ENCODE assay signal across 1 cellular context in the genomic region with DNA sequence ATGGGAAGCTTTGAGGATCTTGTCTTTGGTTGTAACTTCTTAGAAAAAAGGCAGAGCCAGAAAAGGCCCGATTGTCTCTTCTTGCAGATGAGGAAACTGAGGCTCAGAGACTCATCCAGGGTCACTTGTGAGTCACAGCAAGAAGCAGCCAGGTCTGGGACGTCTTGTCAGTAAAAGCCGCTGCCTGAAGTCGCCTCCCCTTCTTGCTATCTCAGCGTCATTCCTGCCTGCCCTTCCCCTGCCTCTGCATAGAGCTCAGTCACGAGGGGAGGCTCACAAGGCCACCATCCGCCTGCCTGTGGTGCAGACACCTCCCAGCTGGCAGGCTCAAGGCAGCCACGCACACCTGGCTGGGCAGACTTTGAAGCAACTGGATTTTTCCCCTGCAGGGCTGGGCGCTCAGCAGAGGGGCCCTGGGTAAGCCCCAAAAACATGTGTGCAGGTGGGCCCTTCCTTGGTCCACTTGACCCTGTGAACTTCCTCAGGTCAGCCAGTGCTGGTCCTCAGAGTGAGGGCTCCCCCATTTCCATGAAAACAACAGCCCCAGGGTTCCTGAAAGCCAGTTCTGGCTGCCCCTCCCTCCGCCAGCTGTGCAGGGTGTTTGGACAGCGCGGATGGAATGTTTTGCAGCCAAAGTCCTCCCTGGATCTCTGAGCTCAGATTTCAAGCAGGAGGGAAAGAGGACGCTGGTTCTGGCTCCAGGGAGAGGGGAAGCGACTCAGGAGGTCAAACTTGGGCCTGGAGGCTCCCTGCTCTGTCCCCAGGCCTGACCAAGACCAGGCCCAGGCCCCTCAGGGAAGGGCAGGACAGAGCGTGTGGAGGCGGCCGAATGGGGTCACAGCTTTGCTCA.
TF ChIP-seq lines count a peak whose summit lies in the region.

No MANE protein-coding gene starts in this region.

TF ChIP-seq in K562, 482 proteins besides CTCF, POLR2A, EP300 and RAD21 (continued from another document):
- TF ChIP-seq, protein P1, sequence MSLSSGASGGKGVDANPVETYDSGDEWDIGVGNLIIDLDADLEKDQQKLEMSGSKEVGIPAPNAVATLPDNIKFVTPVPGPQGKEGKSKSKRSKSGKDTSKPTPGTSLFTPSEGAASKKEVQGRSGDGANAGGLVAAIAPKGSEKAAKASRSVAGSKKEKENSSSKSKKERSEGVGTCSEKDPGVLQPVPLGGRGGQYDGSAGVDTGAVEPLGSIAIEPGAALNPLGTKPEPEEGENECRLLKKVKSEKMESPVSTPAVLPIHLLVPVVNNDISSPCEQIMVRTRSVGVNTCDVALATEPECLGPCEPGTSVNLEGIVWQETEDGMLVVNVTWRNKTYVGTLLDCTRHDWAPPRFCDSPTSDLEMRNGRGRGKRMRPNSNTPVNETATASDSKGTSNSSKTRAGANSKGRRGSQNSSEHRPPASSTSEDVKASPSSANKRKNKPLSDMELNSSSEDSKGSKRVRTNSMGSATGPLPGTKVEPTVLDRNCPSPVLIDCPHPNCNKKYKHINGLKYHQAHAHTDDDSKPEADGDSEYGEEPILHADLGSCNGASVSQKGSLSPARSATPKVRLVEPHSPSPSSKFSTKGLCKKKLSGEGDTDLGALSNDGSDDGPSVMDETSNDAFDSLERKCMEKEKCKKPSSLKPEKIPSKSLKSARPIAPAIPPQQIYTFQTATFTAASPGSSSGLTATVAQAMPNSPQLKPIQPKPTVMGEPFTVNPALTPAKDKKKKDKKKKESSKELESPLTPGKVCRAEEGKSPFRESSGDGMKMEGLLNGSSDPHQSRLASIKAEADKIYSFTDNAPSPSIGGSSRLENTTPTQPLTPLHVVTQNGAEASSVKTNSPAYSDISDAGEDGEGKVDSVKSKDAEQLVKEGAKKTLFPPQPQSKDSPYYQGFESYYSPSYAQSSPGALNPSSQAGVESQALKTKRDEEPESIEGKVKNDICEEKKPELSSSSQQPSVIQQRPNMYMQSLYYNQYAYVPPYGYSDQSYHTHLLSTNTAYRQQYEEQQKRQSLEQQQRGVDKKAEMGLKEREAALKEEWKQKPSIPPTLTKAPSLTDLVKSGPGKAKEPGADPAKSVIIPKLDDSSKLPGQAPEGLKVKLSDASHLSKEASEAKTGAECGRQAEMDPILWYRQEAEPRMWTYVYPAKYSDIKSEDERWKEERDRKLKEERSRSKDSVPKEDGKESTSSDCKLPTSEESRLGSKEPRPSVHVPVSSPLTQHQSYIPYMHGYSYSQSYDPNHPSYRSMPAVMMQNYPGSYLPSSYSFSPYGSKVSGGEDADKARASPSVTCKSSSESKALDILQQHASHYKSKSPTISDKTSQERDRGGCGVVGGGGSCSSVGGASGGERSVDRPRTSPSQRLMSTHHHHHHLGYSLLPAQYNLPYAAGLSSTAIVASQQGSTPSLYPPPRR (CRISPR knock-in tag; IDR thresholded peaks at IDR 0.05; ENCODE audit: borderline replicate concordance): no peak
- TF ChIP-seq ZNF316 (IDR thresholded peaks at IDR 0.05): no peak
- TF ChIP-seq CREM (IDR thresholded peaks at IDR 0.05; ENCODE audit: low read depth): peak; percentile 64
- peak in 1 of 2 experiments; percentile 45; a peak in 1 of 4 replicates for TF ChIP-seq RCOR1 (IDR thresholded peaks at IDR 0.05; ENCODE audit: borderline replicate concordance in 1 of 2, low read depth in 2 of 2, low read length in 2 of 2)
- TF ChIP-seq THRA (IDR thresholded peaks at IDR 0.05): no peak
- TF ChIP-seq POLR2G (IDR thresholded peaks at IDR 0.05; ENCODE audit: low read depth, low read length): peak; percentile 57
- no peak for TF ChIP-seq NFIX (CRISPR knock-in tag; IDR thresholded peaks at IDR 0.05; ENCODE audit: low read depth)
- 0 out of 2 replicates have a peak, but pooled peaks have one; percentile 5 for TF ChIP-seq ARID1B (IDR thresholded peaks at IDR 0.05)
- no peak for TF ChIP-seq ATF1 (CRISPR knock-in tag; IDR thresholded peaks at IDR 0.05)
- TF ChIP-seq ATF1 (tag; IDR thresholded peaks at IDR 0.05): peak; percentile 71
- TF ChIP-seq MGA (IDR thresholded peaks at IDR 0.05): peak; percentile 41; the same call in 1 of the 2 replicates
- no peak for TF ChIP-seq NFATC3 (IDR thresholded peaks at IDR 0.05)
- TF ChIP-seq PHF8 (IDR thresholded peaks at IDR 0.05; ENCODE audit: borderline replicate concordance, low read length): peak; percentile 35; the same call in 1 of the 2 replicates
- peak; percentile 38 for TF ChIP-seq KDM5B (IDR thresholded peaks at IDR 0.05; ENCODE audit: insufficient replicate concordance, low read depth, low read length)
- TF ChIP-seq POLR2B (IDR thresholded peaks at IDR 0.05; ENCODE audit: low read depth, partially characterized antibody): no peak
- no peak for TF ChIP-seq RNF219 (CRISPR knock-in tag; IDR thresholded peaks at IDR 0.05)
- peak; percentile 26; the same call in 1 of the 2 replicates for TF ChIP-seq ZBTB7A (IDR thresholded peaks at IDR 0.05; ENCODE audit: borderline replicate concordance, control insufficient read depth, low read depth, low read length)
- TF ChIP-seq CBX3 (IDR thresholded peaks at IDR 0.05; ENCODE audit: borderline replicate concordance in 1 of 2, low read length in 2 of 2): peak in 1 of 2 experiments; percentile 61; a peak in 1 of 3 replicates
